Comparison of ENCODE assay signal across 8 cellular contexts in genomic region chr4:498328-498919, GRCh38. TPM values are rescaled to one million over a fixed set of nuclear protein-coding genes. Genes with fewer than 3 reads are reported as not detected.
DNase-seq lines count a peak whose midpoint lies in the region; ATAC-seq and TF ChIP-seq lines count a peak whose summit lies in the region.

No MANE protein-coding gene starts in this region.

- H4K20me1 ChIP-seq in OCI-LY7 (ENCODE audit: insufficient read depth, low read length): no peaks in the 10 kb centered on the region

- H3K79me2 ChIP-seq in ACC112 (ENCODE audit: control insufficient read depth, insufficient read depth, low read length, unreplicated experiment) (peaks cover 73% of the 10 kb centered on the region), OCI-LY7 (ENCODE audit: insufficient read depth, low read depth, low read length) (peaks cover 46% of the 10 kb centered on the region)

- H3K4me3 ChIP-seq in ACC112 (ENCODE audit: low read depth, low read length): peak overlapping the region; percentile 95
- H3K4me3 ChIP-seq in OCI-LY7 (ENCODE audit: low read depth, low read length, poor library complexity, severe bottlenecking): peak overlapping the region; percentile 96
- peak overlapping the region; percentile 82 for H3K4me3 ChIP-seq in effector memory CD4-positive, alpha-beta T cell (ENCODE audit: insufficient read depth, low read depth, low read length, poor library complexity, severe bottlenecking)

- H3K4me3 Mint-ChIP-seq in naive B cell: peak overlapping the region; percentile 91 to 97 (median 95)

- TSS peak; percentile 82 for BruUV-seq in OCI-LY7 (replicated peaks; lab: Mats Ljungman, UMichigan)

- CTCF ChIA-PET in OCI-LY7 (lab: Charles Lee; ENCODE audit: unreplicated experiment): no interaction called here

- ATAC-seq in GM19455 (IDR thresholded peaks at IDR 0.05; ENCODE audit: unreplicated experiment): peak; percentile 25
- peak; percentile 29 to 31 for ATAC-seq in naive B cell (ENCODE audit: low read depth in 2 of 2)
- no peak for ATAC-seq in GM18519 (IDR thresholded peaks at IDR 0.05; ENCODE audit: low FRiP score, unreplicated experiment)
- no peak for ATAC-seq in GM18520 (IDR thresholded peaks at IDR 0.05; ENCODE audit: unreplicated experiment)

- H3K27ac Mint-ChIP-seq in naive B cell: peak overlapping the region; percentile 98 to 99 (median 99)

- peak overlapping the region; percentile 92 for H2AFZ ChIP-seq in ACC112 (ENCODE audit: low read length, unreplicated experiment)
- H2AFZ ChIP-seq in OCI-LY7 (ENCODE audit: low read length): peak overlapping the region; percentile 49; the same call in 1 of the 2 replicates

- H3K27ac ChIP-seq in ACC112 (ENCODE audit: low read depth, low read length): peak overlapping the region; percentile 59; the same call in 1 of the 2 replicates
- peak overlapping the region; percentile 50 for H3K27ac ChIP-seq in OCI-LY7 (ENCODE audit: low read depth, low read length, poor library complexity, severe bottlenecking)
- H3K27ac ChIP-seq in effector memory CD4-positive, alpha-beta T cell (ENCODE audit: insufficient read depth, low read length, poor library complexity, severe bottlenecking): peak overlapping the region; percentile 84

- intact Hi-C loops in OCI-LY7 (cut with micrococcal nuclease; ENCODE audit: unreplicated experiment): no loop called here

- H3K9me3 Mint-ChIP-seq in naive B cell: peaks cover 2 to 31% (median 17%) of the 10 kb centered on the region in 7 donors

- H3K36me3 ChIP-seq in ACC112 (ENCODE audit: insufficient read depth, low read length): peaks cover 33% of the 10 kb centered on the region
- H3K36me3 ChIP-seq in OCI-LY7 (ENCODE audit: insufficient read depth, low read length): peaks cover 53% of the 10 kb centered on the region
- H3K36me3 ChIP-seq in effector memory CD4-positive, alpha-beta T cell (ENCODE audit: control insufficient read depth, insufficient read depth, low read length): peaks cover 25% of the 10 kb centered on the region

- DNase-seq in OCI-LY7 (ENCODE audit: low spot score): no peak
- DNase-seq in effector memory CD4-positive, alpha-beta T cell: no peak
- no peak for DNase-seq in naive B cell
- no peak for DNase-seq in epidermal melanocyte (ENCODE audit: insufficient read length, low spot score)

- H3K36me3 Mint-ChIP-seq in naive B cell: peaks cover 26 to 27% of the 10 kb centered on the region in 2 donors

- peaks cover 16 to 42% (median 30%) of the 10 kb centered on the region in 3 donors for H3K4me1 Mint-ChIP-seq in naive B cell

- no peaks in the 10 kb centered on the region for H3K27me3 ChIP-seq in ACC112 (ENCODE audit: insufficient read depth, low read length)
- H3K27me3 ChIP-seq in effector memory CD4-positive, alpha-beta T cell (replicated peaks; ENCODE audit: control insufficient read depth, insufficient read depth, low read length, poor library complexity, severe bottlenecking): no peaks in the 10 kb centered on the region

- peak overlapping the region; percentile 66 for H3K4me2 ChIP-seq in OCI-LY7 (ENCODE audit: low read length)

- H3K9me2 ChIP-seq in OCI-LY7 (ENCODE audit: insufficient read depth, low read length): no peaks in the 10 kb centered on the region

- H3K4me1 ChIP-seq in ACC112 (ENCODE audit: control insufficient read depth, insufficient read depth, low read length, unreplicated experiment) (peaks cover 10% of the 10 kb centered on the region), OCI-LY7 (ENCODE audit: insufficient read depth, low read length, poor library complexity, severe bottlenecking) (peaks cover 13% of the 10 kb centered on the region)
- H3K4me1 ChIP-seq in effector memory CD4-positive, alpha-beta T cell (ENCODE audit: control insufficient read depth, insufficient read depth, low read length, poor library complexity, severe bottlenecking): peaks cover 9% of the 10 kb centered on the region

- H3K9me3 ChIP-seq in OCI-LY7 (ENCODE audit: low read length): peaks cover 20% of the 10 kb centered on the region
- H3K9me3 ChIP-seq in effector memory CD4-positive, alpha-beta T cell (ENCODE audit: control insufficient read depth, low read length): peaks cover 5% of the 10 kb centered on the region

- POLR2A ChIA-PET in OCI-LY7 (lab: Charles Lee): interaction anchor here (0.8 to 1.1 kb wide), 3 partner anchors 15 to 295 kb away, joined by 3 to 8 read pairs (median 7); no protein-coding TSS in a partner anchor

- TF ChIP-seq CTCF in OCI-LY7 (conservative IDR thresholded peaks at IDR 0.05; ENCODE audit: low read length): no peak

- no peaks in the 10 kb centered on the region for H3K27me3 Mint-ChIP-seq in naive B cell

RNA-seq across cellular contexts. Expression of gene ZNF721, which starts 0.5 kb away (rescaled TPM):
- total RNA-seq in OCI-LY7 (2014; rRNA removed; shearing (Covaris generic)): 48.1 and 51.1 TPM in 2 replicates
- 64.1 and 67.2 TPM in 2 replicates for total RNA-seq in OCI-LY7 (2022)
- polyA plus RNA-seq in naive B cell (ENCODE audit: low read depth in 6 of 6): 10 to 100 TPM; 31.6 to 88.4 (median 60.3) TPM

RNA-seq across cellular contexts. Expression of gene PIGG, which starts 0.6 kb away (rescaled TPM):
- total RNA-seq in OCI-LY7 (2014; rRNA removed; shearing (Covaris generic)): 30.9 and 32.0 TPM in 2 replicates
- total RNA-seq in OCI-LY7 (2022): 60.6 and 60.7 TPM in 2 replicates
- polyA plus RNA-seq in naive B cell (ENCODE audit: low read depth in 6 of 6): 10 to 100 TPM; 23.3 to 62.5 (median 28.7) TPM

Comparison
In these comparisons a context has a peak if more than half of its experiments do, and no peak if none do; other contexts are left out.
1. ATAC-seq: peak in GM19455 (single experiment) and naive B cell (2 of 2); none in GM18519 (single experiment) and GM18520 (single experiment).
2. Peak in every context shown above with its lines, with median percentiles within 50 percentile points of each other: H3K27ac ChIP-seq and H3K4me3 ChIP-seq.